7 cellular contexts compared by ENCODE assay signal in genomic region chr5:1468247-1468612, GRCh38. TPM values are rescaled to one million over a fixed set of nuclear protein-coding genes. Genes with fewer than 3 reads are reported as not detected.
DNase-seq lines count a peak whose midpoint lies in the region; ATAC-seq, FAIRE-seq and TF ChIP-seq lines count a peak whose summit lies in the region.

No MANE protein-coding gene starts in this region.

- no peaks in the 10 kb centered on the region for H3K9me2 ChIP-seq in Karpas-422 (replicated peaks; ENCODE audit: insufficient read depth, low read length)

- no peak overlapping the region for H3K27ac ChIP-seq in Karpas-422 (ENCODE audit: low read length)
- H3K27ac ChIP-seq in mammary epithelial cell (ENCODE audit: insufficient read depth, low read depth, low read length): no peak overlapping the region

- H3K4me3 ChIP-seq in Karpas-422 (ENCODE audit: low read length) (no peak overlapping the region), mammary epithelial cell (replicated peaks in 1 of 3; ENCODE audit: insufficient read depth in 1 of 3, low read depth in 2 of 3, low read length in 3 of 3) (no peak overlapping the region)

- H3K79me2 ChIP-seq in Karpas-422 (ENCODE audit: low read length) (no peaks in the 10 kb centered on the region), mammary epithelial cell (ENCODE audit: insufficient read depth, low read length) (no peaks in the 10 kb centered on the region)

- no peak overlapping the region for H3K4me2 ChIP-seq in Karpas-422 (ENCODE audit: low read depth, low read length, poor library complexity, severe bottlenecking)
- no peak overlapping the region for H3K4me2 ChIP-seq in mammary epithelial cell (ENCODE audit: insufficient read depth, low read depth, low read length)

- CTCF ChIA-PET in mammary epithelial cell (lab: Charles Lee; ENCODE audit: low non-redundant PET): no interaction called here

- FAIRE-seq in GM19239 (lab: Jason Lieb, UNC): no peak

- H2AFZ ChIP-seq in Karpas-422 (ENCODE audit: low read length): no peak overlapping the region
- no peak overlapping the region for H2AFZ ChIP-seq in mammary epithelial cell (ENCODE audit: low read depth, low read length)

- TF ChIP-seq CTCF in mammary epithelial cell (conservative IDR thresholded peaks at IDR 0.05 in 1 of 2, IDR thresholded peaks at IDR 0.05 in 1 of 2; ENCODE audit: extremely low read depth in 1 of 2, insufficient read depth in 1 of 2, low read depth in 1 of 2, low read length in 2 of 2): peak; percentile 15 to 44

- dilution Hi-C loops in mammary epithelial cell (cut with HindIII; ENCODE audit: low sequenced_read_pairs): no loop called here

- no TSS peak for BruUV-seq in mammary epithelial cell (replicated peaks; lab: Mats Ljungman, UMichigan)

- H3K9ac ChIP-seq in Karpas-422 (ENCODE audit: low read length) (no peak overlapping the region), mammary epithelial cell (ENCODE audit: insufficient read depth, low read length) (no peak overlapping the region)

- H3K4me1 ChIP-seq in Karpas-422 (ENCODE audit: low read length) (no peaks in the 10 kb centered on the region), mammary epithelial cell (ENCODE audit: insufficient read depth, low read length) (peaks cover 8% of the 10 kb centered on the region)

- DNase-seq in GM03348 (ENCODE audit: low spot score) (peak; percentile 67), Karpas-422 (peak; percentile 60), mammary epithelial cell (no peak), lung microvascular endothelial cell (ENCODE audit: low read depth in 2 of 2) (peak; percentile 36 to 54), GM19239 (ENCODE audit: insufficient read length, low spot score) (no peak)

- in situ Hi-C loops in mammary epithelial cell (cut with MboI; ENCODE audit: low sequenced_read_pairs in 2 of 2): no loop called here

- ATAC-seq in HG02759 (IDR thresholded peaks at IDR 0.05; ENCODE audit: unreplicated experiment) (no peak), HG03025 (IDR thresholded peaks at IDR 0.05; ENCODE audit: low FRiP score, unreplicated experiment) (no peak)

- H3K36me3 ChIP-seq in Karpas-422 (ENCODE audit: insufficient read depth, low read length) (peaks cover 33% of the 10 kb centered on the region), mammary epithelial cell (ENCODE audit: insufficient read depth, low read length) (peaks cover 7% of the 10 kb centered on the region)

- H3K9me3 ChIP-seq in Karpas-422 (ENCODE audit: low read length): no peaks in the 10 kb centered on the region
- peaks cover 6% of the 10 kb centered on the region for H3K9me3 ChIP-seq in mammary epithelial cell (replicated peaks; ENCODE audit: insufficient read depth, low read length)

- H3K27me3 ChIP-seq in Karpas-422 (ENCODE audit: low read length) (no peaks in the 10 kb centered on the region), mammary epithelial cell (ENCODE audit: insufficient read depth, low read length) (no peaks in the 10 kb centered on the region)

- 95% methylated on average over 15 of the region's 15 CpGs for WGBS in mammary epithelial cell (ENCODE audit: low coverage, missing lambda C conversion rate)

- intact Hi-C loops in mammary epithelial cell (cut with micrococcal nuclease): no loop called here

- H4K20me1 ChIP-seq in Karpas-422 (ENCODE audit: insufficient read depth, low read depth, low read length) (no peaks in the 10 kb centered on the region), mammary epithelial cell (ENCODE audit: insufficient read depth, low read length) (no peaks in the 10 kb centered on the region)

RNA-seq across cellular contexts. Expression of gene SLC6A3, which starts 23.0 kb away (rescaled TPM):
- not detected in 2 replicates for total RNA-seq in Karpas-422 (2014; rRNA removed; shearing (Covaris generic); ENCODE audit: low replicate concordance)
- not detected for total RNA-seq in mammary epithelial cell
- polyA plus RNA-seq in mammary epithelial cell: not detected
- not detected for polyA minus RNA-seq in mammary epithelial cell
- total RNA-seq in lung microvascular endothelial cell: not detected in 2 replicates

RNA-seq across cellular contexts. Expression of gene LPCAT1, which starts 55.5 kb away (rescaled TPM):
- total RNA-seq in Karpas-422 (2014; rRNA removed; shearing (Covaris generic); ENCODE audit: low replicate concordance): 115 and 124 TPM in 2 replicates
- total RNA-seq in mammary epithelial cell (10 to 100 TPM; 37.1 to 43.5 TPM), lung microvascular endothelial cell (17.7 and 26.2 TPM in 2 replicates)
- 50.3 TPM for polyA plus RNA-seq in mammary epithelial cell
- 35.9 TPM for polyA minus RNA-seq in mammary epithelial cell

Comparison
In these comparisons a context has a peak if more than half of its experiments do, and no peak if none do; other contexts are left out.
1. DNase-seq: peak in GM03348 (single experiment), Karpas-422 (single experiment) and lung microvascular endothelial cell (2 of 2); none in mammary epithelial cell (single experiment) and GM19239 (single experiment).